Comparison of ENCODE assay signal across 16 cellular contexts in genomic region chr18:64275593-64276309, GRCh38.
"Had no signal": no experiment of that assay in that cellular context is flagged by ENCODE, and none has a peak within 500 bp of the region (broad histone marks: within the 10 kb centered on the region; RNA-seq: fewer than 3 reads in every experiment).

No MANE protein-coding gene starts in this region.

- H3K36me3 Mint-ChIP-seq: activated naive CD4-positive, alpha-beta T cell treated with anti-CD3 and anti-CD28 coated beads, Interleukin-2, amount 10 ng/mL, durations not matched to agents 7 days and 5 days; naive thymus-derived CD4-positive, alpha-beta T cell; stimulated activated memory B cell treated with anti-CD40 and anti-IgM and Interleukin-4, amounts not matched to agents 10 μg/mL and 1 μg/mL and 100 μg/mL, for 72 hours had no signal

- H3K27ac ChIP-seq: spleen had no signal

- H3K27ac Mint-ChIP-seq: activated naive CD4-positive, alpha-beta T cell treated with anti-CD3 and anti-CD28 coated beads, Interleukin-2, amount 10 ng/mL, durations not matched to agents 7 days and 5 days; activated naive CD8-positive, alpha-beta T cell treated with anti-CD3 and anti-CD28 coated beads, Interleukin-2, amount 50 U/mL, for 24 hours; dendritic cell treated with granulocyte-macrophage colony-stimulating factor and Interleukin-4, amounts not matched to agents 40 ng/mL and 50 ng/mL, for 4 days; naive thymus-derived CD4-positive, alpha-beta T cell; stimulated activated memory B cell treated with anti-CD40 and anti-IgM and Interleukin-4, amounts not matched to agents 10 μg/mL and 1 μg/mL and 100 μg/mL, for 72 hours had no signal

- H3K9me3 ChIP-seq: esophagus squamous epithelium had no signal

- H3K4me1 ChIP-seq: esophagus squamous epithelium had no signal

- DNase-seq: activated CD4-positive, alpha-beta T cell treated with anti-CD3 and anti-CD28 coated beads for 1 hour; activated CD8-positive, alpha-beta memory T cell treated with anti-CD3 and anti-CD28 coated beads for 24 hours; activated CD8-positive, alpha-beta memory T cell treated with anti-CD3 and anti-CD28 coated beads, Interleukin-2, amount 50 U/mL, for 48 hours; activated effector memory CD4-positive, alpha-beta T cell treated with Interleukin-2 at 50 U/mL for 16 hours; activated naive CD4-positive, alpha-beta T cell treated with anti-CD3 and anti-CD28 coated beads, Interleukin-2, amount 10 ng/mL, durations not matched to agents 7 days and 5 days; activated naive CD8-positive, alpha-beta T cell treated with anti-CD3 and anti-CD28 coated beads, Interleukin-2, amount 50 U/mL, for 24 hours; activated T-cell treated with anti-CD3 and anti-CD28 coated beads, Interleukin-2, amount 50 U/mL, for 48 hours; aorta; effector CD8-positive, alpha-beta T cell; esophagus squamous epithelium; heart right ventricle; naive thymus-derived CD4-positive, alpha-beta T cell; spleen; stimulated activated CD4-positive, alpha-beta T cell treated with anti-CD3 and anti-CD28 coated beads, Interleukin-4, amount 100 ng/mL, for 4 hours had no signal

- H3K27me3 Mint-ChIP-seq: activated naive CD4-positive, alpha-beta T cell treated with anti-CD3 and anti-CD28 coated beads, Interleukin-2, amount 10 ng/mL, durations not matched to agents 7 days and 5 days; activated naive CD8-positive, alpha-beta T cell treated with anti-CD3 and anti-CD28 coated beads, Interleukin-2, amount 50 U/mL, for 24 hours; dendritic cell treated with granulocyte-macrophage colony-stimulating factor and Interleukin-4, amounts not matched to agents 40 ng/mL and 50 ng/mL, for 4 days; naive thymus-derived CD4-positive, alpha-beta T cell; stimulated activated memory B cell treated with anti-CD40 and anti-IgM and Interleukin-4, amounts not matched to agents 10 μg/mL and 1 μg/mL and 100 μg/mL, for 72 hours had no signal

- H3K9me3 Mint-ChIP-seq: stimulated activated memory B cell treated with anti-CD40 and anti-IgM and Interleukin-4, amounts not matched to agents 10 μg/mL and 1 μg/mL and 100 μg/mL, for 72 hours had no signal

- H3K36me3 ChIP-seq: esophagus squamous epithelium, heart right ventricle, spleen had no signal

- ATAC-seq: activated naive CD8-positive, alpha-beta T cell treated with anti-CD3 and anti-CD28 coated beads, Interleukin-2, amount 50 U/mL, for 24 hours; naive thymus-derived CD4-positive, alpha-beta T cell; stimulated activated memory B cell treated with anti-CD40 and anti-IgM and Interleukin-4, amounts not matched to agents 10 μg/mL and 1 μg/mL and 100 μg/mL, for 72 hours had no signal

- H3K4me3 Mint-ChIP-seq: activated naive CD4-positive, alpha-beta T cell treated with anti-CD3 and anti-CD28 coated beads, Interleukin-2, amount 10 ng/mL, durations not matched to agents 7 days and 5 days; activated naive CD8-positive, alpha-beta T cell treated with anti-CD3 and anti-CD28 coated beads, Interleukin-2, amount 50 U/mL, for 24 hours; dendritic cell treated with granulocyte-macrophage colony-stimulating factor and Interleukin-4, amounts not matched to agents 40 ng/mL and 50 ng/mL, for 4 days; naive thymus-derived CD4-positive, alpha-beta T cell; stimulated activated memory B cell treated with anti-CD40 and anti-IgM and Interleukin-4, amounts not matched to agents 10 μg/mL and 1 μg/mL and 100 μg/mL, for 72 hours had no signal

- H3K4me1 Mint-ChIP-seq: activated naive CD4-positive, alpha-beta T cell treated with anti-CD3 and anti-CD28 coated beads, Interleukin-2, amount 10 ng/mL, durations not matched to agents 7 days and 5 days; activated naive CD8-positive, alpha-beta T cell treated with anti-CD3 and anti-CD28 coated beads, Interleukin-2, amount 50 U/mL, for 24 hours; naive thymus-derived CD4-positive, alpha-beta T cell; stimulated activated memory B cell treated with anti-CD40 and anti-IgM and Interleukin-4, amounts not matched to agents 10 μg/mL and 1 μg/mL and 100 μg/mL, for 72 hours had no signal

- H3K4me3 ChIP-seq: esophagus squamous epithelium, heart right ventricle, spleen had no signal

- H3K27me3 ChIP-seq: esophagus squamous epithelium, heart right ventricle, spleen had no signal
